Comparison of ENCODE assay signal across 38 cellular contexts in the genomic region with DNA sequence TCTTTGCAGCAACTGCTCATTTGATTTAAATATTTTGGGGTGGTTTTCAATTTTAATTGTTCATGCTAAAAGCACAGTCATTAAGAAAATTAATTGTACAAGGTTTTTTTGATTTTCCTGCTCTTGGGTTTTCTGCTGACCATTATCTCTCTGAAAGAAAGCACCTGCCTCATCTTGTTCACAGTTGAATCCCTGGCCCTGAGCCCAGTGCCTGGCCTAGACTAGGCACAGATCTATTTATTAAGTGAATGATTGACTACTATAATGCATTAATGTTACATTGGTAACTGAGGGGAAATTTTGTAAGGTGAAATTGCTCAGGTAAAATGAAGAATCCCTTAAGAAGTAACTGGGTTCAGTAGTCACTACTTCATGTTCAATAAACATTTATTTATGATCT. TPM values are rescaled to one million over a fixed set of nuclear protein-coding genes. Genes with fewer than 3 reads are reported as not detected.
"Had no signal": no experiment of that assay in that cellular context is flagged by ENCODE, and none has a peak within 500 bp of the region (broad histone marks: within the 10 kb centered on the region; RNA-seq: fewer than 3 reads in every experiment).

No MANE protein-coding gene starts in this region.

- H3K27ac Mint-ChIP-seq: activated CD4-positive, alpha-beta T cell treated with anti-CD3 and anti-CD28 coated beads for 36 hours; activated CD4-positive, alpha-beta T cell treated with anti-CD3 and anti-CD28 coated beads, Interleukin-2, amount 10 ng/mL, durations not matched to agents 7 days and 5 days; activated CD8-positive, alpha-beta T cell treated with anti-CD3 and anti-CD28 coated beads, Interleukin-2, amount 10 ng/mL, durations not matched to agents 7 days and 5 days; activated naive CD4-positive, alpha-beta T cell treated with anti-CD3 and anti-CD28 coated beads, Interleukin-2, amount 10 ng/mL, durations not matched to agents 7 days and 5 days; activated naive CD8-positive, alpha-beta T cell treated with anti-CD3 and anti-CD28 coated beads for 36 hours; activated T-helper 1 cell treated with anti-CD3 and anti-CD28 coated beads, Interleukin-12 subunit alpha, Interleukin-12 subunit beta, Interleukin-2, Interleukin-4 antibody, amounts not matched to agents 30 ng/mL and 10 ng/mL and 1 ng/mL, durations not matched to agents 14 hours and 24 hours and 36 hours; T-helper 1 cell treated with Interleukin-12 subunit alpha and Interleukin-12 subunit beta and Interleukin-4 antibody, amounts not matched to agents 30 μg/mL and 1 μg/mL, for 36 hours; T-helper 2 cell treated with Interferon-gamma antibody and Interleukin-4, amounts not matched to agents 5 μg/mL and 100 μg/mL, for 36 hours; WTC11 had no signal

- DNase-seq: activated CD4-positive, alpha-beta T cell treated with anti-CD3 and anti-CD28 coated beads for 36 hours; activated CD4-positive, alpha-beta T cell treated with anti-CD3 and anti-CD28 coated beads, Interleukin-2, amount 10 ng/mL, durations not matched to agents 7 days and 5 days; activated CD4-positive, alpha-beta T cell treated with anti-CD3 and anti-CD28 coated beads, Interleukin-2, amount 50 U/mL, for 48 hours; activated CD8-positive, alpha-beta T cell treated with anti-CD3 and anti-CD28 coated beads, Interleukin-2, amount 10 ng/mL, durations not matched to agents 7 days and 5 days; activated gamma-delta T cell treated with Interleukin-2 at 50 U/mL for 16 hours; activated naive CD4-positive, alpha-beta T cell treated with anti-CD3 and anti-CD28 coated beads, Interleukin-2, amount 10 ng/mL, durations not matched to agents 7 days and 5 days; activated naive CD8-positive, alpha-beta T cell treated with anti-CD3 and anti-CD28 coated beads for 36 hours; activated T-cell treated with anti-CD3 and anti-CD28 coated beads, Interleukin-2, amount 50 U/mL, for 4 hours; amniotic stem cell; aorta; brain microvascular endothelial cell; central memory CD4-positive, alpha-beta T cell; Kasumi-1; KG1; MG63; NCI-H1048; NCI-H1417; NCI-H146; NCI-H187 treated with DMSO at 0.1 percent for 48 hours; NCI-H2081; NCI-H2171 treated with DMSO at 0.1 percent for 48 hours; NCI-H2227 treated with DMSO at 0.1 percent for 48 hours; NCI-H446; NCI-H524; NCI-H69; NK-92 treated with Interleukin-12 subunit alpha and Interleukin-12 subunit beta, amount 100 ng/mL, for 24 hours; PC-3; Peyer's patch; RPMI8226; SHP77 treated with DMSO at 0.1 percent for 48 hours; SK-N-SH had no signal

- H3K4me2 ChIP-seq: SK-N-SH had no signal

- H3K36me3 Mint-ChIP-seq: activated naive CD4-positive, alpha-beta T cell treated with anti-CD3 and anti-CD28 coated beads, Interleukin-2, amount 10 ng/mL, durations not matched to agents 7 days and 5 days; WTC11 had no signal

- H3K9me3 ChIP-seq: MG63, Peyer's patch, SJSA1, SK-N-SH had no signal

- H3K4me1 Mint-ChIP-seq: activated CD4-positive, alpha-beta T cell treated with anti-CD3 and anti-CD28 coated beads for 36 hours; activated CD4-positive, alpha-beta T cell treated with anti-CD3 and anti-CD28 coated beads, Interleukin-2, amount 10 ng/mL, durations not matched to agents 7 days and 5 days; activated naive CD4-positive, alpha-beta T cell treated with anti-CD3 and anti-CD28 coated beads, Interleukin-2, amount 10 ng/mL, durations not matched to agents 7 days and 5 days; activated naive CD8-positive, alpha-beta T cell treated with anti-CD3 and anti-CD28 coated beads for 36 hours; WTC11 had no signal

- H3K9ac ChIP-seq: SK-N-SH had no signal

- H3K27me3 ChIP-seq: brain microvascular endothelial cell, MG63, Peyer's patch, SJSA1 had no signal

- H3K27me3 Mint-ChIP-seq: activated CD4-positive, alpha-beta T cell treated with anti-CD3 and anti-CD28 coated beads for 36 hours; activated naive CD4-positive, alpha-beta T cell treated with anti-CD3 and anti-CD28 coated beads, Interleukin-2, amount 10 ng/mL, durations not matched to agents 7 days and 5 days; activated naive CD8-positive, alpha-beta T cell treated with anti-CD3 and anti-CD28 coated beads for 36 hours had no signal

- H3K4me3 ChIP-seq: MG63, Peyer's patch, SJSA1 had no signal

- ATAC-seq: activated CD4-positive, alpha-beta T cell treated with anti-CD3 and anti-CD28 coated beads for 36 hours; activated CD4-positive, CD25-positive, alpha-beta regulatory T cell treated with anti-CD3 and anti-CD28 coated beads, Interleukin-2, amount 50 U/mL, for 24 hours; activated CD8-positive, alpha-beta T cell treated with anti-CD3 and anti-CD28 coated beads, Interleukin-2, amount 10 ng/mL, durations not matched to agents 7 days and 5 days; activated T-cell treated with anti-CD3 and anti-CD28 coated beads, Interleukin-2, amount 50 U/mL, for 4 hours; PC-3; WTC11 had no signal

- H3K4me1 ChIP-seq: Peyer's patch, SJSA1 had no signal

- H3K27ac ChIP-seq: brain microvascular endothelial cell, Peyer's patch, SJSA1 had no signal

- FAIRE-seq: TTC549 had no signal

- H3K36me3 ChIP-seq: brain microvascular endothelial cell, MG63, Peyer's patch, SJSA1 had no signal

- H3K4me3 Mint-ChIP-seq: activated CD4-positive, alpha-beta T cell treated with anti-CD3 and anti-CD28 coated beads for 36 hours; activated CD4-positive, alpha-beta T cell treated with anti-CD3 and anti-CD28 coated beads, Interleukin-2, amount 10 ng/mL, durations not matched to agents 7 days and 5 days; activated CD8-positive, alpha-beta T cell treated with anti-CD3 and anti-CD28 coated beads, Interleukin-2, amount 10 ng/mL, durations not matched to agents 7 days and 5 days; activated naive CD4-positive, alpha-beta T cell treated with anti-CD3 and anti-CD28 coated beads, Interleukin-2, amount 10 ng/mL, durations not matched to agents 7 days and 5 days; activated naive CD8-positive, alpha-beta T cell treated with anti-CD3 and anti-CD28 coated beads for 36 hours; activated T-cell treated with anti-CD3 and anti-CD28 coated beads, Interleukin-2, amount 50 U/mL, for 4 hours; activated T-helper 1 cell treated with anti-CD3 and anti-CD28 coated beads, Interleukin-12 subunit alpha, Interleukin-12 subunit beta, Interleukin-2, Interleukin-4 antibody, amounts not matched to agents 30 ng/mL and 10 ng/mL and 1 ng/mL, durations not matched to agents 14 hours and 24 hours and 36 hours; T-helper 1 cell treated with Interleukin-12 subunit alpha and Interleukin-12 subunit beta and Interleukin-4 antibody, amounts not matched to agents 30 μg/mL and 1 μg/mL, for 36 hours; T-helper 2 cell treated with Interferon-gamma antibody and Interleukin-4, amounts not matched to agents 5 μg/mL and 100 μg/mL, for 36 hours; WTC11 had no signal

- H3K9me3 Mint-ChIP-seq: T-helper 2 cell treated with Interferon-gamma antibody and Interleukin-4, amounts not matched to agents 5 μg/mL and 100 μg/mL, for 36 hours had no signal

RNA-seq across cellular contexts. Expression of a gene that starts 22.0 kb away (rescaled TPM):
- total RNA-seq: activated CD4-positive, alpha-beta T cell treated with anti-CD3 and anti-CD28 coated beads, Interleukin-2, amount 10 ng/mL, durations not matched to agents 7 days and 5 days; activated CD8-positive, alpha-beta T cell treated with anti-CD3 and anti-CD28 coated beads, Interleukin-2, amount 10 ng/mL, durations not matched to agents 7 days and 5 days; SJSA1; WTC11 had no signal
